ENCODE assay signal across 9 cellular contexts in genomic region chr3:25427155-25428002, GRCh38. TPM values are rescaled to one million over a fixed set of nuclear protein-coding genes. Genes with fewer than 3 reads are reported as not detected.
A peak's percentile ranks its signal among the peaks of the same experiment; 100 is the strongest.
DNase-seq lines count a peak whose midpoint lies in the region; ATAC-seq and TF ChIP-seq lines count a peak whose summit lies in the region.
"Had no signal": no experiment of that assay in that cellular context is flagged by ENCODE, and none has a peak within 500 bp of the region (broad histone marks: within the 10 kb centered on the region; RNA-seq: fewer than 3 reads in every experiment).

No MANE protein-coding gene starts in this region.

- H3K9me3 ChIP-seq in ectodermal cell (ENCODE audit: control insufficient read depth, low read length) (no peaks in the 10 kb centered on the region), lung (ENCODE audit: control insufficient read depth in 2 of 2, insufficient read depth in 1 of 2, low read length in 1 of 2) (no peaks in the 10 kb centered on the region), thyroid gland (no peaks in the 10 kb centered on the region)

- no peak for DNase-seq in NB4 (ENCODE audit: low read depth)
- DNase-seq in lung (ENCODE audit: low spot score) = no peak
- no peak for DNase-seq in thyroid gland
- DNase-seq in DMS 273 treated with DMSO at 0.1 percent for 48 hours (lab: John Stamatoyannopoulos, UW) = no peak
- DNase-seq: NCI-H2107 had no signal

- H3K36me3 ChIP-seq in ectodermal cell (ENCODE audit: control insufficient read depth, insufficient read depth, low read length) (no peaks in the 10 kb centered on the region), lung (ENCODE audit: control insufficient read depth in 2 of 2, insufficient read depth in 2 of 2, low read length in 2 of 2) (no peaks in the 10 kb centered on the region), thyroid gland (no peaks in the 10 kb centered on the region)

- no peak for ATAC-seq in lung (ENCODE audit: insufficient read depth, low FRiP score)
- ATAC-seq in GM21528 (IDR thresholded peaks at IDR 0.05; ENCODE audit: low FRiP score, unreplicated experiment) = no peak
- no peak for ATAC-seq in HG02678 (IDR thresholded peaks at IDR 0.05; ENCODE audit: unreplicated experiment)
- no peak for ATAC-seq in GM18498 (IDR thresholded peaks at IDR 0.05; ENCODE audit: unreplicated experiment)

- intact Hi-C loops in thyroid gland (cut with DNase I) = loop anchor here (10.0 kb wide), 1 partner anchor 167 kb away; no protein-coding TSS in a partner anchor

- WGBS in ectodermal cell, 2 experiments = 18% methylated on average over 19 of the region's 19 CpGs
- WGBS in lung, 2 donors = 9% methylated on average over 19 of the region's 19 CpGs
- WGBS in thyroid gland, 2 donors = 9 to 10% methylated on average over 19 of the region's 19 CpGs

- peak overlapping the region; percentile 32 for H3K4me3 ChIP-seq in NB4 (ENCODE audit: low read depth, low read length)
- H3K4me3 ChIP-seq in ectodermal cell (ENCODE audit: insufficient read depth, low read depth, low read length) = peak overlapping the region; percentile 52
- H3K4me3 ChIP-seq in lung = peak overlapping the region; percentile 33
- peak overlapping the region in 2 of 3 donors; percentile 43 to 81 for H3K4me3 ChIP-seq in thyroid gland (replicated peaks in 1 of 3)

- TF ChIP-seq CTCF in NB4 (IDR thresholded peaks at IDR 0.05; ENCODE audit: low read depth, low read length) (no peak), lung (IDR thresholded peaks at IDR 0.05; ENCODE audit: control extremely low read depth, extremely low read depth) (no peak), thyroid gland (IDR thresholded peaks at IDR 0.05) (no peak)

- peaks cover 46% of the 10 kb centered on the region for H3K4me1 ChIP-seq in ectodermal cell (ENCODE audit: control insufficient read depth, insufficient read depth, low read length)
- peaks cover 0 to 5% of the 10 kb centered on the region in 2 donors for H3K4me1 ChIP-seq in lung (ENCODE audit: control insufficient read depth in 2 of 2, insufficient read depth in 2 of 2, low read length in 2 of 2)
- peaks cover 25 to 44% of the 10 kb centered on the region in 2 donors for H3K4me1 ChIP-seq in thyroid gland

- H3K27ac ChIP-seq in ectodermal cell (ENCODE audit: insufficient read depth, low read depth, low read length, poor library complexity, severe bottlenecking) (peak overlapping the region; percentile 79), lung (ENCODE audit: low read depth in 1 of 2, low read length in 1 of 2) (peak overlapping the region; percentile 91 to 98), thyroid gland (peak overlapping the region; percentile 90 to 97 (median 97))

- TF ChIP-seq POLR2A in NB4 (IDR thresholded peaks at IDR 0.05; ENCODE audit: extremely low read depth, insufficient read length) = no peak
- no peak for TF ChIP-seq POLR2A in thyroid gland (IDR thresholded peaks at IDR 0.05)

- H3K27me3 ChIP-seq in ectodermal cell (ENCODE audit: control insufficient read depth, insufficient read depth, low read length, poor library complexity, severe bottlenecking) (no peaks in the 10 kb centered on the region), lung (ENCODE audit: control insufficient read depth, insufficient read depth) (no peaks in the 10 kb centered on the region), thyroid gland (no peaks in the 10 kb centered on the region)

RNA-seq across cellular contexts. Expression of gene RARB, which starts 0.7 kb away (rescaled TPM):
- polyA plus RNA-seq in ectodermal cell (2013, experiment 1 of 4) = 8.5 TPM
- 3.7 TPM for polyA plus RNA-seq in ectodermal cell (2013, experiment 2 of 4)
- polyA plus RNA-seq in ectodermal cell (2013, experiment 3 of 4) = 9.7 TPM
- polyA plus RNA-seq in ectodermal cell (2013, experiment 4 of 4) = 7.7 TPM
- total RNA-seq in lung (10 to 100 TPM in 1 of 2 donors, 1 to 10 TPM in 1; 5.4 to 24.5 TPM), thyroid gland (10 to 100 TPM; 13.6 to 31.5 (median 20.5) TPM)
- polyA plus RNA-seq in lung = 1 to 10 TPM; 1.5 to 2.8 TPM
